Comparison of ENCODE assay signal across 8 cellular contexts in genomic region chr2:225270861-225271260, GRCh38.
DNase-seq lines count a peak whose midpoint lies in the region; ATAC-seq and TF ChIP-seq lines count a peak whose summit lies in the region.

No MANE protein-coding gene starts in this region.

- TF ChIP-seq CTCF in WERI-Rb-1 (IDR thresholded peaks at IDR 0.05; ENCODE audit: low read depth, low read length) (no peak), left lung (IDR thresholded peaks at IDR 0.05) (no peak)

- H3K36me3 ChIP-seq in WERI-Rb-1 = no peaks in the 10 kb centered on the region
- H3K36me3 ChIP-seq in left lung = no peaks in the 10 kb centered on the region
- no peaks in the 10 kb centered on the region for H3K36me3 ChIP-seq in aorta (ENCODE audit: control insufficient read depth in 1 of 2, insufficient read depth in 2 of 2, low read length in 1 of 2)

- DNase-seq in DMS53 treated with DMSO at 0.1 percent for 48 hours (lab: John Stamatoyannopoulos, UW; ENCODE audit: unreplicated experiment) (peak; percentile 74), NCI-H2029 (lab: John Stamatoyannopoulos, UW) (peak; percentile 65), WERI-Rb-1 (peak; percentile 22), left lung (no peak), aorta (no peak), putamen (ENCODE audit: low spot score) (no peak)

- intact Hi-C loops in left lung (cut with DNase I) = no loop called here
- intact Hi-C loops in aorta (cut with DNase I) = no loop called here

- H3K4me3 ChIP-seq in WERI-Rb-1 (ENCODE audit: low read depth, low read length) (no peak overlapping the region), left lung (no peak overlapping the region), aorta (ENCODE audit: low read length in 2 of 2) (no peak overlapping the region)

- no peaks in the 10 kb centered on the region for H3K27me3 ChIP-seq in WERI-Rb-1 (ENCODE audit: insufficient read depth, low read depth, severe bottlenecking)
- no peaks in the 10 kb centered on the region for H3K27me3 ChIP-seq in left lung
- peaks cover 0 to 2% of the 10 kb centered on the region in 2 donors for H3K27me3 ChIP-seq in aorta (ENCODE audit: control insufficient read depth in 1 of 2, insufficient read depth in 2 of 2, low read length in 1 of 2)

- 20 to 28% methylated on average over 2 of the region's 2 CpGs for WGBS in aorta, 2 donors

- H3K9me3 ChIP-seq in WERI-Rb-1 (ENCODE audit: severe bottlenecking) (no peaks in the 10 kb centered on the region), left lung (peaks cover 0 to 6% of the 10 kb centered on the region in 2 donors), aorta (ENCODE audit: control insufficient read depth, low read length) (peaks cover 4% of the 10 kb centered on the region)

- ATAC-seq in GM19023 (IDR thresholded peaks at IDR 0.05; ENCODE audit: unreplicated experiment) (peak; percentile 100), HG02981 (IDR thresholded peaks at IDR 0.05; ENCODE audit: unreplicated experiment) (peak; percentile 100), left lung (peak; percentile 76), aorta (ENCODE audit: low FRiP score) (no peak)

- H3K27ac ChIP-seq in WERI-Rb-1 (no peak overlapping the region), left lung (no peak overlapping the region), aorta (ENCODE audit: low read depth in 1 of 2, low read length in 2 of 2) (no peak overlapping the region)

- H3K4me1 ChIP-seq in left lung = no peaks in the 10 kb centered on the region
- H3K4me1 ChIP-seq in aorta (ENCODE audit: control insufficient read depth in 1 of 2, insufficient read depth in 2 of 2, low read length in 2 of 2) = no peaks in the 10 kb centered on the region

Comparison
In these comparisons a context has a peak if more than half of its experiments do, and no peak if none do; other contexts are left out.
1. DNase-seq: peak in DMS53 treated with DMSO at 0.1 percent for 48 hours (single experiment), NCI-H2029 (single experiment) and WERI-Rb-1 (single experiment); none in left lung (0 of 2), aorta (0 of 2) and putamen (single experiment).